In the genomic region with DNA sequence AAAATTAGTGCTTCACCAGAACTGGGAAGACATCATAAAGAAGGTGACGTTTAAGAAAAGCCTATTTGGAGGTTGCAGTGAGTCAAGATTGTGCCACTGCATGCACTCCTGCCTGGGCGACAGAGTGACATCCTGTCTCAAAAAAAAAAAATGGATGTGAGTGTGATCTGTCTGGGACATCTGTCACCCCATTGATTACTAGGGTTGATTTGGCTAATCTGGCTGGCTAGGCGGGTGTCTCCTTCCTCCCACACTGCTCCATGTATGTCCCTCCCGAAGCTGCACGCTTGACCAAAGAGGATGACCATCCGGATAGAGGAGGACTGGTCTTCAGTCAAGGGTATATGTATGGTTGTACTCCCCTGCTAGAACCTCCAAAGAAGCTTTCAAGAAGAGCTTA, we compare ENCODE assay signal across 32 cellular contexts. TPM values are rescaled to one million over a fixed set of nuclear protein-coding genes. Genes with fewer than 3 reads are reported as not detected.
DNase-seq lines count a peak whose midpoint lies in the region; FAIRE-seq and TF ChIP-seq lines count a peak whose summit lies in the region.
"Had no signal": no experiment of that assay in that cellular context is flagged by ENCODE, and none has a peak within 500 bp of the region (broad histone marks: within the 10 kb centered on the region; RNA-seq: fewer than 3 reads in every experiment).

No MANE protein-coding gene starts in this region.

- CTCF ChIA-PET in activated CD4-positive, alpha-beta memory T cell treated with anti-CD3 and anti-CD28 coated beads, Interleukin-2, amount 10 ng/mL, durations not matched to agents 7 days and 5 days (lab: Charles Lee): no interaction called here
- CTCF ChIA-PET in activated CD4-positive, alpha-beta memory T cell treated with anti-CD3 and anti-CD28 coated beads for 36 hours (lab: Charles Lee): interaction anchor here (1.7 kb wide), 1 partner anchor 76 kb away, joined by 5 read pairs; no protein-coding TSS in a partner anchor
- CTCF ChIA-PET in RWPE1 (lab: Yijun Ruan, JAX): no interaction called here

- H3K27me3 Mint-ChIP-seq in activated CD4-positive, alpha-beta memory T cell treated with anti-CD3 and anti-CD28 coated beads, Interleukin-2, amount 10 ng/mL, durations not matched to agents 7 days and 5 days: no peaks in the 10 kb centered on the region
- H3K27me3 Mint-ChIP-seq in activated CD4-positive, alpha-beta memory T cell treated with anti-CD3 and anti-CD28 coated beads for 36 hours: no peaks in the 10 kb centered on the region
- H3K27me3 Mint-ChIP-seq: stimulated activated naive B cell treated with anti-CD40 and anti-IgM and Interleukin-4, amounts not matched to agents 10 μg/mL and 1 μg/mL and 100 μg/mL, for 72 hours had no signal

- peaks cover 6% of the 10 kb centered on the region for H3K4me1 Mint-ChIP-seq in activated CD4-positive, alpha-beta memory T cell treated with anti-CD3 and anti-CD28 coated beads, Interleukin-2, amount 10 ng/mL, durations not matched to agents 7 days and 5 days
- H3K4me1 Mint-ChIP-seq in activated CD4-positive, alpha-beta memory T cell treated with anti-CD3 and anti-CD28 coated beads for 36 hours (ENCODE audit: low read depth): peaks cover 12% of the 10 kb centered on the region

- peak overlapping the region; percentile 1 for H3K4me3 Mint-ChIP-seq in activated CD4-positive, alpha-beta memory T cell treated with anti-CD3 and anti-CD28 coated beads, Interleukin-2, amount 10 ng/mL, durations not matched to agents 7 days and 5 days
- H3K4me3 Mint-ChIP-seq in activated CD4-positive, alpha-beta memory T cell treated with anti-CD3 and anti-CD28 coated beads for 36 hours: no peak overlapping the region
- H3K4me3 Mint-ChIP-seq: activated naive CD4-positive, alpha-beta T cell treated with anti-CD3 and anti-CD28 coated beads for 36 hours; stimulated activated naive B cell treated with anti-CD40 and anti-IgM and Interleukin-4, amounts not matched to agents 10 μg/mL and 1 μg/mL and 100 μg/mL, for 72 hours had no signal

- TF ChIP-seq POLR2A in erythroblast (IDR thresholded peaks at IDR 0.05; ENCODE audit: low read length): no peak
- no peak for TF ChIP-seq POLR2A in ovary (IDR thresholded peaks at IDR 0.05)

- H3K9me3 ChIP-seq in osteoblast (ENCODE audit: low read depth, low read length) (no peaks in the 10 kb centered on the region), ovary (no peaks in the 10 kb centered on the region)
- H3K9me3 ChIP-seq: colonic mucosa, heart right ventricle, lower lobe of right lung, mucosa of descending colon, neutrophil, prostate gland, SJCRH30, testis, vagina had no signal

- TF ChIP-seq EP300 in ovary (IDR thresholded peaks at IDR 0.05): no peak

- no peak overlapping the region for H3K27ac Mint-ChIP-seq in activated CD4-positive, alpha-beta memory T cell treated with anti-CD3 and anti-CD28 coated beads, Interleukin-2, amount 10 ng/mL, durations not matched to agents 7 days and 5 days
- no peak overlapping the region for H3K27ac Mint-ChIP-seq in activated CD4-positive, alpha-beta memory T cell treated with anti-CD3 and anti-CD28 coated beads for 36 hours
- H3K27ac Mint-ChIP-seq: activated naive CD4-positive, alpha-beta T cell treated with anti-CD3 and anti-CD28 coated beads for 36 hours; stimulated activated naive B cell treated with anti-CD40 and anti-IgM and Interleukin-4, amounts not matched to agents 10 μg/mL and 1 μg/mL and 100 μg/mL, for 72 hours had no signal

- peaks cover 6% of the 10 kb centered on the region for H4K20me1 ChIP-seq in osteoblast (ENCODE audit: insufficient read depth, low read length)

- DNase-seq in activated CD4-positive, alpha-beta memory T cell treated with anti-CD3 and anti-CD28 coated beads, Interleukin-2, amount 10 ng/mL, durations not matched to agents 7 days and 5 days: no peak
- no peak for DNase-seq in activated CD4-positive, alpha-beta memory T cell treated with anti-CD3 and anti-CD28 coated beads for 36 hours
- DNase-seq in RWPE1 (ENCODE audit: low spot score) (no peak), erythroblast (lab: John Stamatoyannopoulos, UW) (peak; percentile 47 to 80), osteoblast (ENCODE audit: insufficient read length, low spot score, missing footprints) (peak; percentile 14), ovary (no peak), frontal cortex (ENCODE audit: low spot score in 2 of 2) (no peak), NCI-H2029 (lab: John Stamatoyannopoulos, UW) (no peak)
- DNase-seq: activated naive CD4-positive, alpha-beta T cell treated with anti-CD3 and anti-CD28 coated beads for 36 hours; activated T-cell treated with anti-CD3 and anti-CD28 coated beads, Interleukin-2, amount 50 U/mL, for 1 hour; colonic mucosa; DMS 273 treated with DMSO at 0.1 percent for 48 hours; effector CD8-positive, alpha-beta T cell; heart right ventricle; kidney glomerular epithelial cell; lower lobe of right lung; mucosa of descending colon; NCI-H1048; NCI-H187 treated with DMSO at 0.1 percent for 48 hours; NCI-H526; SJCRH30; stimulated activated CD4-positive, alpha-beta T cell treated with anti-CD3 and anti-CD28 coated beads, Interleukin-4, amount 100 ng/mL, for 4 hours; stimulated activated naive B cell treated with anti-CD40 and anti-IgM and Interleukin-4, amounts not matched to agents 10 μg/mL and 1 μg/mL and 100 μg/mL, for 72 hours; testis had no signal

- H3K79me2 ChIP-seq in osteoblast (ENCODE audit: insufficient read depth, low read length): peaks cover 72% of the 10 kb centered on the region

- no peaks in the 10 kb centered on the region for H3K36me3 Mint-ChIP-seq in activated CD4-positive, alpha-beta memory T cell treated with anti-CD3 and anti-CD28 coated beads, Interleukin-2, amount 10 ng/mL, durations not matched to agents 7 days and 5 days (ENCODE audit: low read depth)
- H3K36me3 Mint-ChIP-seq in activated CD4-positive, alpha-beta memory T cell treated with anti-CD3 and anti-CD28 coated beads for 36 hours: no peaks in the 10 kb centered on the region

- no peaks in the 10 kb centered on the region for H3K9me3 Mint-ChIP-seq in activated CD4-positive, alpha-beta memory T cell treated with anti-CD3 and anti-CD28 coated beads, Interleukin-2, amount 10 ng/mL, durations not matched to agents 7 days and 5 days
- H3K9me3 Mint-ChIP-seq in activated CD4-positive, alpha-beta memory T cell treated with anti-CD3 and anti-CD28 coated beads for 36 hours: no peaks in the 10 kb centered on the region
- H3K9me3 Mint-ChIP-seq: activated naive CD4-positive, alpha-beta T cell treated with anti-CD3 and anti-CD28 coated beads for 36 hours; stimulated activated naive B cell treated with anti-CD40 and anti-IgM and Interleukin-4, amounts not matched to agents 10 μg/mL and 1 μg/mL and 100 μg/mL, for 72 hours had no signal

- H3K27me3 ChIP-seq in osteoblast (ENCODE audit: insufficient read depth, low read length) (no peaks in the 10 kb centered on the region), ovary (no peaks in the 10 kb centered on the region)
- H3K27me3 ChIP-seq: cardiac muscle cell, colonic mucosa, heart right ventricle, neutrophil, SJCRH30, testis, vagina had no signal

- H3K4me2 ChIP-seq in osteoblast (ENCODE audit: insufficient read depth, low read length): no peak overlapping the region

- TF ChIP-seq CTCF in RWPE1 (conservative IDR thresholded peaks at IDR 0.05; ENCODE audit: low read depth) (no peak), osteoblast (IDR thresholded peaks at IDR 0.05; ENCODE audit: extremely low read depth, low read depth, low read length) (no peak), ovary (IDR thresholded peaks at IDR 0.05) (no peak)

- H3K36me3 ChIP-seq in osteoblast (ENCODE audit: insufficient read depth, low read length): peaks cover 4% of the 10 kb centered on the region
- H3K36me3 ChIP-seq in ovary: no peaks in the 10 kb centered on the region
- H3K36me3 ChIP-seq: cardiac muscle cell, colonic mucosa, heart right ventricle, lower lobe of right lung, prostate gland, SJCRH30, vagina had no signal

- H3K4me3 ChIP-seq in osteoblast (ENCODE audit: insufficient read depth, low read length) (no peak overlapping the region), ovary (no peak overlapping the region)
- H3K4me3 ChIP-seq: cardiac muscle cell, colonic mucosa, heart right ventricle, lower lobe of right lung, mucosa of descending colon, prostate gland, SJCRH30, testis, vagina had no signal

- H2AFZ ChIP-seq in osteoblast (ENCODE audit: low read length): no peak overlapping the region

- intact Hi-C loops in activated CD4-positive, alpha-beta memory T cell treated with anti-CD3 and anti-CD28 coated beads for 36 hours (cut with micrococcal nuclease): no loop called here
- intact Hi-C loops in ovary (cut with DNase I): no loop called here

- H3K27ac ChIP-seq in RWPE1: peak overlapping the region; percentile 19
- no peak overlapping the region for H3K27ac ChIP-seq in osteoblast (ENCODE audit: low read depth, low read length)
- no peak overlapping the region for H3K27ac ChIP-seq in ovary
- H3K27ac ChIP-seq: cardiac muscle cell, colonic mucosa, heart right ventricle, HL-60, lower lobe of right lung, neutrophil, prostate gland, SJCRH30, testis, vagina had no signal

- H3K4me1 ChIP-seq in osteoblast (ENCODE audit: insufficient read depth, low read length) (peaks cover 15% of the 10 kb centered on the region), ovary (ENCODE audit: insufficient read depth) (peaks cover 12% of the 10 kb centered on the region)

- 88 to 95% (median 93%) methylated on average over 6 of the region's 6 CpGs for WGBS in ovary, 3 donors

- no peak for FAIRE-seq in frontal cortex (lab: Jason Lieb, UNC)
- FAIRE-seq: GM12892, H1, HepG2 had no signal

- POLR2A ChIA-PET in activated CD4-positive, alpha-beta memory T cell treated with anti-CD3 and anti-CD28 coated beads, Interleukin-2, amount 10 ng/mL, durations not matched to agents 7 days and 5 days (lab: Charles Lee): no interaction called here
- POLR2A ChIA-PET in activated CD4-positive, alpha-beta memory T cell treated with anti-CD3 and anti-CD28 coated beads for 36 hours (lab: Charles Lee): no interaction called here
- POLR2A ChIA-PET in RWPE1 (lab: Yijun Ruan, JAX; ENCODE audit: low non-redundant PET): no interaction called here

RNA-seq across cellular contexts. Expression of a gene that starts 2.6 kb away (rescaled TPM):
- 10 to 100 TPM; 15.3 to 15.5 TPM for total RNA-seq in activated CD4-positive, alpha-beta memory T cell treated with anti-CD3 and anti-CD28 coated beads, Interleukin-2, amount 10 ng/mL, durations not matched to agents 7 days and 5 days
- 10 to 100 TPM; 25.4 to 26.0 TPM for total RNA-seq in activated CD4-positive, alpha-beta memory T cell treated with anti-CD3 and anti-CD28 coated beads for 36 hours
- 19.9 and 23.6 TPM in 2 replicates for total RNA-seq in osteoblast
- total RNA-seq in ovary: 10 to 100 TPM; 13.6 to 19.2 (median 14.6) TPM
- polyA plus RNA-seq in ovary: 10 to 100 TPM; 12.4 to 14.6 TPM
- 20.4 TPM for total RNA-seq in frontal cortex

Comparison
In these comparisons a context has a peak if more than half of its experiments do, and no peak if none do; other contexts are left out.
1. DNase-seq: peak in erythroblast (2 of 2) and osteoblast (single experiment); none in activated CD4-positive, alpha-beta memory T cell treated with anti-CD3 and anti-CD28 coated beads, Interleukin-2, amount 10 ng/mL, durations not matched to agents 7 days and 5 days (single experiment), activated CD4-positive, alpha-beta memory T cell treated with anti-CD3 and anti-CD28 coated beads for 36 hours (single experiment), RWPE1 (single experiment), ovary (0 of 5), frontal cortex (0 of 2) and NCI-H2029 (single experiment).